ENCODE assay signal across 8 cellular contexts in genomic region chr4:81153714-81154323, GRCh38.
DNase-seq lines count a peak whose midpoint lies in the region; ATAC-seq and TF ChIP-seq lines count a peak whose summit lies in the region.
"Not testable (repeated sequence)": the region's sequence is repeated elsewhere in the genome, so short reads cannot be mapped to it uniquely, and the experiment has no call there.

No MANE protein-coding gene starts in this region.

- peak overlapping the region; percentile 42 for H3K9ac ChIP-seq in NT2/D1 (ENCODE audit: insufficient read length, low read depth)
- not testable (repeated sequence) for H3K9ac ChIP-seq in mammary epithelial cell (ENCODE audit: insufficient read depth, low read length)

- H3K79me2 ChIP-seq in mammary epithelial cell (ENCODE audit: insufficient read depth, low read length): not testable (repeated sequence)

- in situ Hi-C loops in mammary epithelial cell (cut with MboI; ENCODE audit: low sequenced_read_pairs in 2 of 2): not testable (repeated sequence)

- ATAC-seq in CD4-positive, CD25-positive, alpha-beta regulatory T cell (ENCODE audit: low read depth in 2 of 2); naive B cell (ENCODE audit: low read depth in 2 of 2); stimulated activated memory B cell treated with anti-CD40 and anti-IgM and Interleukin-4, amounts not matched to agents 10 μg/mL and 1 μg/mL and 100 μg/mL, for 72 hours: not testable (repeated sequence)

- not testable (repeated sequence) for H2AFZ ChIP-seq in mammary epithelial cell (ENCODE audit: low read depth, low read length)

- H3K27ac ChIP-seq in CD4-positive, CD25-positive, alpha-beta regulatory T cell (ENCODE audit: insufficient read depth, low read length, poor library complexity, severe bottlenecking); mammary epithelial cell (ENCODE audit: insufficient read depth, low read depth, low read length); left ventricle myocardium inferior (replicated peaks): not testable (repeated sequence)

- CTCF ChIA-PET in mammary epithelial cell (lab: Charles Lee; ENCODE audit: low non-redundant PET): not testable (repeated sequence)

- peak overlapping the region; percentile 34 to 94 (median 64) for H3K27ac Mint-ChIP-seq in CD4-positive, CD25-positive, alpha-beta regulatory T cell
- H3K27ac Mint-ChIP-seq in IgD-negative memory B cell: peak overlapping the region; percentile 15 to 98 (median 46)
- peak overlapping the region in 3 of 6 donors; percentile 43 to 86 (median 80) for H3K27ac Mint-ChIP-seq in naive B cell
- not testable (repeated sequence) for H3K27ac Mint-ChIP-seq in stimulated activated memory B cell treated with anti-CD40 and anti-IgM and Interleukin-4, amounts not matched to agents 10 μg/mL and 1 μg/mL and 100 μg/mL, for 72 hours

- H3K27me3 Mint-ChIP-seq in CD4-positive, CD25-positive, alpha-beta regulatory T cell; IgD-negative memory B cell; stimulated activated memory B cell treated with anti-CD40 and anti-IgM and Interleukin-4, amounts not matched to agents 10 μg/mL and 1 μg/mL and 100 μg/mL, for 72 hours: not testable (repeated sequence)
- H3K27me3 Mint-ChIP-seq in naive B cell: peaks cover 0 to 11% (median 0%) of the 10 kb centered on the region in 3 donors

- dilution Hi-C loops in mammary epithelial cell (cut with HindIII; ENCODE audit: low sequenced_read_pairs): not testable (repeated sequence)

- not testable (repeated sequence) for H3K9me3 Mint-ChIP-seq in CD4-positive, CD25-positive, alpha-beta regulatory T cell; IgD-negative memory B cell; stimulated activated memory B cell treated with anti-CD40 and anti-IgM and Interleukin-4, amounts not matched to agents 10 μg/mL and 1 μg/mL and 100 μg/mL, for 72 hours
- peaks cover 0 to 17% (median 9%) of the 10 kb centered on the region in 7 donors for H3K9me3 Mint-ChIP-seq in naive B cell

- not testable (repeated sequence) for H3K4me1 ChIP-seq in CD4-positive, CD25-positive, alpha-beta regulatory T cell (ENCODE audit: control insufficient read depth, insufficient read depth, low read length, poor library complexity, severe bottlenecking); NT2/D1 (ENCODE audit: insufficient read depth, insufficient read length); mammary epithelial cell (ENCODE audit: insufficient read depth, low read length); left ventricle myocardium inferior

- not testable (repeated sequence) for H3K9me3 ChIP-seq in CD4-positive, CD25-positive, alpha-beta regulatory T cell (ENCODE audit: control insufficient read depth in 2 of 2, low read length in 2 of 2); NT2/D1 (ENCODE audit: insufficient read depth, low read length); mammary epithelial cell (replicated peaks; ENCODE audit: insufficient read depth, low read length); left ventricle myocardium inferior (replicated peaks)

- not testable (repeated sequence) for H3K36me3 ChIP-seq in CD4-positive, CD25-positive, alpha-beta regulatory T cell (ENCODE audit: control insufficient read depth, insufficient read depth, low read length); NT2/D1 (ENCODE audit: insufficient read depth, insufficient read length, low read length); mammary epithelial cell (ENCODE audit: insufficient read depth, low read length); left ventricle myocardium inferior

- not testable (repeated sequence) for BruUV-seq in mammary epithelial cell (replicated peaks; lab: Mats Ljungman, UMichigan)

- not testable (repeated sequence) for TF ChIP-seq CTCF in mammary epithelial cell (conservative IDR thresholded peaks at IDR 0.05 in 1 of 2, IDR thresholded peaks at IDR 0.05 in 1 of 2; ENCODE audit: extremely low read depth in 1 of 2, insufficient read depth in 1 of 2, low read depth in 1 of 2, low read length in 2 of 2); left ventricle myocardium inferior (IDR thresholded peaks at IDR 0.05; ENCODE audit: borderline replicate concordance)

- peak overlapping the region; percentile 44 for H3K4me3 ChIP-seq in CD4-positive, CD25-positive, alpha-beta regulatory T cell (ENCODE audit: low read depth, low read length)
- H3K4me3 ChIP-seq in NT2/D1 (ENCODE audit: insufficient read length, low read depth) (peak overlapping the region; percentile 34), left ventricle myocardium inferior (peak overlapping the region; percentile 53)
- H3K4me3 ChIP-seq in mammary epithelial cell (replicated peaks in 1 of 3; ENCODE audit: insufficient read depth in 1 of 3, low read depth in 2 of 3, low read length in 3 of 3): not testable (repeated sequence)

- DNase-seq in CD4-positive, CD25-positive, alpha-beta regulatory T cell: peak; percentile 1 to 12 (median 4)
- DNase-seq in NT2/D1 (ENCODE audit: low read depth, low spot score); mammary epithelial cell; left ventricle myocardium inferior: not testable (repeated sequence)
- peak; percentile 15 for DNase-seq in activated CD8-positive, alpha-beta memory T cell treated with anti-CD3 and anti-CD28 coated beads, Interleukin-2, amount 50 U/mL, for 4 hours
- peak; percentile 30 for DNase-seq in naive B cell

- H3K4me2 ChIP-seq in mammary epithelial cell (ENCODE audit: insufficient read depth, low read depth, low read length): peak overlapping the region; percentile 23

- not testable (repeated sequence) for H3K27me3 ChIP-seq in CD4-positive, CD25-positive, alpha-beta regulatory T cell (ENCODE audit: control insufficient read depth, insufficient read depth, low read length); NT2/D1 (ENCODE audit: insufficient read depth, insufficient read length); mammary epithelial cell (ENCODE audit: insufficient read depth, low read length); left ventricle myocardium inferior (ENCODE audit: low read depth)

- not testable (repeated sequence) for H3K4me1 Mint-ChIP-seq in CD4-positive, CD25-positive, alpha-beta regulatory T cell; IgD-negative memory B cell; naive B cell; stimulated activated memory B cell treated with anti-CD40 and anti-IgM and Interleukin-4, amounts not matched to agents 10 μg/mL and 1 μg/mL and 100 μg/mL, for 72 hours

- WGBS in mammary epithelial cell (ENCODE audit: low coverage, missing lambda C conversion rate): 85% methylated on average over 23 of the region's 30 CpGs

- H4K20me1 ChIP-seq in mammary epithelial cell (ENCODE audit: insufficient read depth, low read length): not testable (repeated sequence)

- not testable (repeated sequence) for H3K36me3 Mint-ChIP-seq in CD4-positive, CD25-positive, alpha-beta regulatory T cell; IgD-negative memory B cell; naive B cell; stimulated activated memory B cell treated with anti-CD40 and anti-IgM and Interleukin-4, amounts not matched to agents 10 μg/mL and 1 μg/mL and 100 μg/mL, for 72 hours

- peak overlapping the region in 3 of 4 donors; percentile 60 to 92 (median 80) for H3K4me3 Mint-ChIP-seq in CD4-positive, CD25-positive, alpha-beta regulatory T cell
- H3K4me3 Mint-ChIP-seq in IgD-negative memory B cell (peak overlapping the region; percentile 78 to 93 (median 84)), naive B cell (peak overlapping the region in 7 of 8 donors; percentile 54 to 94 (median 75))
- H3K4me3 Mint-ChIP-seq in stimulated activated memory B cell treated with anti-CD40 and anti-IgM and Interleukin-4, amounts not matched to agents 10 μg/mL and 1 μg/mL and 100 μg/mL, for 72 hours: peak overlapping the region; percentile 53

- intact Hi-C loops in mammary epithelial cell (cut with micrococcal nuclease); left ventricle myocardium inferior (cut with micrococcal nuclease): not testable (repeated sequence)
